ENCODE assay signal across 11 cellular contexts in genomic region chr1:119988316-119989067, GRCh38.
A peak's percentile ranks its signal among the peaks of the same experiment; 100 is the strongest.
DNase-seq lines count a peak whose midpoint lies in the region; ATAC-seq, FAIRE-seq and TF ChIP-seq lines count a peak whose summit lies in the region.
"Had no signal": no experiment of that assay in that cellular context is flagged by ENCODE, and none has a peak within 500 bp of the region (broad histone marks: within the 10 kb centered on the region; RNA-seq: fewer than 3 reads in every experiment).

No MANE protein-coding gene starts in this region.

- no peak for DNase-seq in activated T-cell treated with anti-CD3 and anti-CD28 coated beads, Interleukin-2, amount 50 U/mL, for 4 hours
- DNase-seq in activated T-cell treated with anti-CD3 and anti-CD28 coated beads, Interleukin-2, amount 50 U/mL, for 1 hour, result no peak
- DNase-seq in esophagus muscularis mucosa (ENCODE audit: extremely low spot score), result no peak
- DNase-seq in small intestine, result no peak
- DNase-seq: cortex of kidney, NCI-H1930 had no signal

- intact Hi-C loops in esophagus muscularis mucosa (cut with DNase I), result no loop called here

- no peak overlapping the region for H3K27ac ChIP-seq in OCI-LY3 (ENCODE audit: low read length)
- H3K27ac ChIP-seq in esophagus muscularis mucosa (replicated peaks in 1 of 4), result peak overlapping the region; percentile 6 to 60 (median 33)
- peak overlapping the region; percentile 96 for H3K27ac ChIP-seq in subcutaneous abdominal adipose tissue (ENCODE audit: low read depth, low read length)
- H3K27ac ChIP-seq in small intestine (ENCODE audit: low read depth in 1 of 2, low read length in 1 of 2), result no peak overlapping the region

- H3K4me2 ChIP-seq in OCI-LY3 (ENCODE audit: low read length), result peak overlapping the region; percentile 23

- TF ChIP-seq CTCF in OCI-LY3 (IDR thresholded peaks at IDR 0.05; ENCODE audit: low read depth, low read length) (no peak), esophagus muscularis mucosa (IDR thresholded peaks at IDR 0.05) (no peak)

- H3K9me3 ChIP-seq in OCI-LY3 (ENCODE audit: insufficient read depth, low read length) (no peaks in the 10 kb centered on the region), esophagus muscularis mucosa (no peaks in the 10 kb centered on the region), subcutaneous abdominal adipose tissue (ENCODE audit: control insufficient read depth in 5 of 5, low read length in 5 of 5) (no peaks in the 10 kb centered on the region), small intestine (ENCODE audit: control insufficient read depth, low read depth) (no peaks in the 10 kb centered on the region)

- FAIRE-seq in small intestine (lab: Jason Lieb, UNC), result no peak

- WGBS in esophagus muscularis mucosa, result 82% methylated on average over 2 of the region's 2 CpGs
- WGBS in small intestine, 3 donors, result 78 to 88% (median 87%) methylated on average over 2 of the region's 2 CpGs

- no peaks in the 10 kb centered on the region for H3K9me3 Mint-ChIP-seq in activated T-cell treated with anti-CD3 and anti-CD28 coated beads, Interleukin-2, amount 50 U/mL, for 4 hours
- H3K9me3 Mint-ChIP-seq: WTC11 had no signal

- ATAC-seq in activated T-cell treated with anti-CD3 and anti-CD28 coated beads, Interleukin-2, amount 50 U/mL, for 4 hours, result peak; percentile 78 to 90
- no peak for ATAC-seq in HG03135 (IDR thresholded peaks at IDR 0.05; ENCODE audit: unreplicated experiment)
- no peak for ATAC-seq in HG02870 (IDR thresholded peaks at IDR 0.05; ENCODE audit: unreplicated experiment)
- ATAC-seq: WTC11 had no signal

- no peak for TF ChIP-seq EP300 in esophagus muscularis mucosa (IDR thresholded peaks at IDR 0.05)

- no peak overlapping the region for H3K9ac ChIP-seq in OCI-LY3 (ENCODE audit: low read length)
- H3K9ac ChIP-seq in subcutaneous abdominal adipose tissue (ENCODE audit: low read length in 5 of 5), result peak overlapping the region in 1 of 5 donors; percentile 68

- no peak overlapping the region for H2AFZ ChIP-seq in OCI-LY3 (ENCODE audit: low read depth, low read length)

- H3K27me3 ChIP-seq in OCI-LY3 (ENCODE audit: low read depth, low read length) (no peaks in the 10 kb centered on the region), esophagus muscularis mucosa (no peaks in the 10 kb centered on the region), subcutaneous abdominal adipose tissue (ENCODE audit: control insufficient read depth in 5 of 5, insufficient read depth in 4 of 5, low read length in 5 of 5) (no peaks in the 10 kb centered on the region), small intestine (ENCODE audit: control insufficient read depth in 2 of 2, insufficient read depth in 2 of 2, low read length in 2 of 2) (no peaks in the 10 kb centered on the region)

- peak overlapping the region; percentile 61 for H3K4me3 Mint-ChIP-seq in activated T-cell treated with anti-CD3 and anti-CD28 coated beads, Interleukin-2, amount 50 U/mL, for 4 hours
- H3K4me3 Mint-ChIP-seq: WTC11 had no signal

- TF ChIP-seq POLR2A in esophagus muscularis mucosa (IDR thresholded peaks at IDR 0.05; ENCODE audit: low read depth), result no peak

- peaks cover 34% of the 10 kb centered on the region for H3K4me1 Mint-ChIP-seq in activated T-cell treated with anti-CD3 and anti-CD28 coated beads, Interleukin-2, amount 50 U/mL, for 4 hours (ENCODE audit: low read depth)
- H3K4me1 Mint-ChIP-seq: WTC11 had no signal

- H4K20me1 ChIP-seq in OCI-LY3 (ENCODE audit: insufficient read depth, low read length), result peaks cover 12% of the 10 kb centered on the region; the same call in 1 of the 2 replicates

- no peaks in the 10 kb centered on the region for H3K79me2 ChIP-seq in OCI-LY3 (ENCODE audit: low read length)

- peaks cover 31% of the 10 kb centered on the region for H3K36me3 Mint-ChIP-seq in activated T-cell treated with anti-CD3 and anti-CD28 coated beads, Interleukin-2, amount 50 U/mL, for 4 hours (ENCODE audit: insufficient read depth)
- H3K36me3 Mint-ChIP-seq: WTC11 had no signal

- H3K4me3 ChIP-seq in OCI-LY3 (ENCODE audit: low read length) (no peak overlapping the region), esophagus muscularis mucosa (no peak overlapping the region), subcutaneous abdominal adipose tissue (ENCODE audit: low read depth in 1 of 5, low read length in 5 of 5) (no peak overlapping the region), small intestine (ENCODE audit: low read depth in 1 of 2, low read length in 2 of 2) (no peak overlapping the region)

- peaks cover 5% of the 10 kb centered on the region for H3K36me3 ChIP-seq in OCI-LY3 (replicated peaks; ENCODE audit: low read depth, low read length)
- H3K36me3 ChIP-seq in esophagus muscularis mucosa, result no peaks in the 10 kb centered on the region
- H3K36me3 ChIP-seq in subcutaneous abdominal adipose tissue (ENCODE audit: control insufficient read depth in 5 of 5, insufficient read depth in 5 of 5, low read length in 5 of 5), result peaks cover 0 to 13% (median 4%) of the 10 kb centered on the region in 5 donors
- no peaks in the 10 kb centered on the region for H3K36me3 ChIP-seq in small intestine (ENCODE audit: control insufficient read depth in 2 of 2, insufficient read depth in 2 of 2, low read length in 2 of 2)

- no peaks in the 10 kb centered on the region for H3K27me3 Mint-ChIP-seq in activated T-cell treated with anti-CD3 and anti-CD28 coated beads, Interleukin-2, amount 50 U/mL, for 4 hours (ENCODE audit: low read depth)

- H3K4me1 ChIP-seq in OCI-LY3 (ENCODE audit: low read length) (peaks cover 20% of the 10 kb centered on the region), esophagus muscularis mucosa (peaks cover 16 to 30% (median 23%) of the 10 kb centered on the region in 4 donors), subcutaneous abdominal adipose tissue (ENCODE audit: control insufficient read depth in 5 of 5, insufficient read depth in 5 of 5, low read length in 5 of 5) (peaks cover 0 to 41% (median 24%) of the 10 kb centered on the region in 5 donors), small intestine (ENCODE audit: control insufficient read depth in 2 of 2, insufficient read depth in 1 of 2, low read depth in 1 of 2, low read length in 1 of 2) (no peaks in the 10 kb centered on the region)

Comparison
In these comparisons a context has a peak if more than half of its experiments do, and no peak if none do; other contexts are left out.
1. ATAC-seq: peak in activated T-cell treated with anti-CD3 and anti-CD28 coated beads, Interleukin-2, amount 50 U/mL, for 4 hours (2 of 2); none in HG03135 (single experiment) and HG02870 (single experiment).
2. H3K27ac ChIP-seq: peak in esophagus muscularis mucosa (4 of 4) and subcutaneous abdominal adipose tissue (single experiment); none in OCI-LY3 (single experiment) and small intestine (0 of 2).